In the genomic region with DNA sequence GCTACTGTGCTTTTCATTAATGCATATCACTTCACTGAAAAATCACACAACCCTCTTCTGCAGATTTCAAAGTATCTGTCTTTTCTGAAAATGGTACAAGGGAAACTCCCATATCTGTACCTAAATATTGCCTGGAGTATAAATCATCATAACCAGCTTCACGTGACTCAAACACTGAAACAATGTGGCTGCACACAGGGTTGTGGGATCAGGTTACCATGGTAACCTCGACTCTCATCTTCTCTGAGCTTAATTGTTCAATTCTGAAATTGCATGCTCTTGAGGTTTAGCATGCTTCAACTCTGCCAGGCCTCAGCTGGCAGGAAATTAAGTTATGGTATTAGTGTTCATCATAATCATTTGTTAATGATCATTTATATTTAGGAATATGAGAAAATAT, we compare ENCODE assay signal across 8 cellular contexts.
DNase-seq lines count a peak whose midpoint lies in the region; ATAC-seq lines count a peak whose summit lies in the region.

No MANE protein-coding gene starts in this region.

- peaks cover 5% of the 10 kb centered on the region for H3K4me1 ChIP-seq in Karpas-422 (ENCODE audit: low read length)

- no peak overlapping the region for H3K27ac ChIP-seq in Karpas-422 (ENCODE audit: low read length)

- peaks cover 3% of the 10 kb centered on the region for H3K4me1 Mint-ChIP-seq in memory B cell

- no peaks in the 10 kb centered on the region for H3K27me3 ChIP-seq in Karpas-422 (ENCODE audit: low read length)

- H3K36me3 Mint-ChIP-seq in memory B cell, result no peaks in the 10 kb centered on the region

- no peaks in the 10 kb centered on the region for H3K9me3 ChIP-seq in Karpas-422 (ENCODE audit: low read length)

- no peaks in the 10 kb centered on the region for H3K79me2 ChIP-seq in Karpas-422 (ENCODE audit: low read length)

- H3K9me2 ChIP-seq in Karpas-422 (replicated peaks; ENCODE audit: insufficient read depth, low read length), result no peaks in the 10 kb centered on the region

- no peaks in the 10 kb centered on the region for H3K36me3 ChIP-seq in Karpas-422 (ENCODE audit: insufficient read depth, low read length)

- peak overlapping the region; percentile 8 for H3K27ac Mint-ChIP-seq in memory B cell

- H2AFZ ChIP-seq in Karpas-422 (ENCODE audit: low read length), result no peak overlapping the region

- H3K4me2 ChIP-seq in Karpas-422 (ENCODE audit: low read depth, low read length, poor library complexity, severe bottlenecking), result no peak overlapping the region

- H4K20me1 ChIP-seq in Karpas-422 (ENCODE audit: insufficient read depth, low read depth, low read length), result no peaks in the 10 kb centered on the region

- peaks cover 2% of the 10 kb centered on the region for H3K27me3 Mint-ChIP-seq in memory B cell

- H3K9ac ChIP-seq in Karpas-422 (ENCODE audit: low read length), result no peak overlapping the region

- ATAC-seq in GM18861 (IDR thresholded peaks at IDR 0.05; ENCODE audit: unreplicated experiment), result peak; percentile 63
- peak; percentile 72 for ATAC-seq in HG02852 (IDR thresholded peaks at IDR 0.05; ENCODE audit: unreplicated experiment)
- ATAC-seq in memory B cell (ENCODE audit: low read depth), result no peak

- DNase-seq in SK-MEL-5 (ENCODE audit: low read depth, low spot score) (peak; percentile 37), memory B cell (ENCODE audit: low spot score in 2 of 2) (no peak), Karpas-422 (no peak), amniotic stem cell (lab: John Stamatoyannopoulos, UW) (no peak), NCI-H510A treated with DMSO at 0.1 percent for 48 hours (lab: John Stamatoyannopoulos, UW) (no peak), iPS-NIHi7 (ENCODE audit: extremely low spot score) (no peak)

- in situ Hi-C loops in SK-MEL-5 (cut with HindIII; ENCODE audit: low pct_unique_long_range_greater_than_20kb, low sequenced_read_pairs), result no loop called here

- H3K4me3 ChIP-seq in Karpas-422 (ENCODE audit: low read length), result no peak overlapping the region

- H3K4me3 Mint-ChIP-seq in memory B cell, result no peak overlapping the region

- no peaks in the 10 kb centered on the region for H3K9me3 Mint-ChIP-seq in memory B cell
